ENCODE assay signal across 10 cellular contexts in the genomic region with DNA sequence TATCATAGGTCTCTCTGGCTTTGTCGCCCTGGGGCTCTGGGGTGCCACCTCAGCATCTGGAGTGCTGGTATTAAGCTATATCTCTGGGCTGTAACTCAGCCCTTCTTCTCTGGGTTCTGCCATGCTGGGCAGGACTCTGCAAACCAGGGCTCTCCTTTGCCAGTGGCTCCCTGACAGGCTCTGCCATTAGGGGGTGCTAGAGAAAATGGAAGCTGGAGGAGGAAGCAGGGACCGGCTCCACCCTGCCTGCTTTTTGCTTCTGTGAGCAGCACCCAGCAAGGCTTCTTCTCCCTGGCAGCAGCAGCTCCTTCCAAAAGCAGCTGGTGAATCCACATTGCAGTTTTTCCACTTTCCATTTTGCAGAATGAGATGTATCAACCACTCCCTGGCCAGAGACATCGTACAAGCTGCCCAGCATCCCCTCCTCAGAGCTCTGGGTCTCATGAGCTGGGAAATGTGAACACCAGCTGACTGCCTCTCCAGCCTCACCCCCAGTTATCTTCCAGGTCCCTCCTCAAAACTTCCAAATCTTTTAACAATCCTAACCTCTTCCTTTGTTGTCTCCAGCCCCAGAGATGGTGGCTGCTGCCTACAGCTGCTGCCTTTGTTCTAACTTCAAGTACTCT.
DNase-seq lines count a peak whose midpoint lies in the region; ATAC-seq and TF ChIP-seq lines count a peak whose summit lies in the region.
"Had no signal": no experiment of that assay in that cellular context is flagged by ENCODE, and none has a peak within 500 bp of the region (broad histone marks: within the 10 kb centered on the region; RNA-seq: fewer than 3 reads in every experiment).

No MANE protein-coding gene starts in this region.

- H3K36me3 Mint-ChIP-seq in osteocyte (ENCODE audit: unreplicated experiment), result no peaks in the 10 kb centered on the region

- no peaks in the 10 kb centered on the region for H3K9me3 Mint-ChIP-seq in osteocyte (ENCODE audit: unreplicated experiment)

- H3K4me3 Mint-ChIP-seq in osteocyte (ENCODE audit: unreplicated experiment), result no peak overlapping the region

- H3K4me1 Mint-ChIP-seq in osteocyte (ENCODE audit: unreplicated experiment), result peaks cover 31% of the 10 kb centered on the region

- no peak overlapping the region for H3K4me3 ChIP-seq in fibroblast of the aortic adventitia (ENCODE audit: low read depth, low read length)
- H3K4me3 ChIP-seq: SK-N-MC, skin epidermis had no signal

- ATAC-seq in GM21723 (IDR thresholded peaks at IDR 0.05; ENCODE audit: unreplicated experiment) (peak; percentile 70), HG02571 (IDR thresholded peaks at IDR 0.05; ENCODE audit: unreplicated experiment) (no peak), HG03025 (IDR thresholded peaks at IDR 0.05; ENCODE audit: low FRiP score, unreplicated experiment) (no peak)

- peak; percentile 13 for DNase-seq in COR-L47 (lab: John Stamatoyannopoulos, UW)
- peak; percentile 48 for DNase-seq in NCI-H460 (ENCODE audit: extremely low read depth, low read depth)
- DNase-seq in activated CD8-positive, alpha-beta memory T cell treated with anti-CD3 and anti-CD28 coated beads, Interleukin-2, amount 50 U/mL, for 4 hours, result peak; percentile 20
- DNase-seq in fibroblast of the aortic adventitia (ENCODE audit: low read depth), result peak; percentile 52
- peak; percentile 87 for DNase-seq in osteocyte (ENCODE audit: extremely low spot score, unreplicated experiment)

- TF ChIP-seq CTCF in fibroblast of the aortic adventitia (IDR thresholded peaks at IDR 0.05; ENCODE audit: insufficient read depth, low read length) (peak; percentile 61), osteocyte (IDR thresholded peaks at IDR 0.05) (peak; percentile 77)

- H3K27me3 Mint-ChIP-seq in osteocyte (ENCODE audit: unreplicated experiment), result no peaks in the 10 kb centered on the region

- no peak overlapping the region for H3K27ac Mint-ChIP-seq in osteocyte (ENCODE audit: unreplicated experiment)

Comparison
In these comparisons a context has a peak if more than half of its experiments do, and no peak if none do; other contexts are left out.
1. DNase-seq: peak in every context shown above with its lines; median percentile 87 in osteocyte; 52 in fibroblast of the aortic adventitia; 48 in NCI-H460; 20 in activated CD8-positive, alpha-beta memory T cell treated with anti-CD3 and anti-CD28 coated beads, Interleukin-2, amount 50 U/mL, for 4 hours; 13 in COR-L47.